In the genomic region with DNA sequence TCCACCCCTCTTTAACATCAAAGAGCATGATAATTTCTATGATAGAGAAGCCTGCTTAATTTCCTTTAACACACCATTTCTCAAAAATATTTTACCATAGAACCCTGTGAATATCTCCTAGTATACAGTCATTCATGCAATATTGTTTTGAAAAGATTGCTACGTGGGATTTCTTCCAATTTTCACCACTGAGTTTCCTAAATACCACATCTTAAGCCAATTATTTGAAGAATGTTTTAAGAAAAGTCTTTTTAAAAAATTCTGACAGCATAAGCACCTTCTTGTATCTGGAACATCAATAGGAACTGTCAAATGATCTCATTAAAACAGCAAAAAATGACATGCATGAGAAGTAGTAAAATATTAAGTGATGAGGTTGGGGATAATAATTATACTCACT, we compare ENCODE assay signal across 34 cellular contexts.
"Had no signal": no experiment of that assay in that cellular context is flagged by ENCODE, and none has a peak within 500 bp of the region (broad histone marks: within the 10 kb centered on the region; RNA-seq: fewer than 3 reads in every experiment).

No MANE protein-coding gene starts in this region.

- H3K27ac Mint-ChIP-seq: activated CD8-positive, alpha-beta T cell treated with anti-CD3 and anti-CD28 coated beads for 36 hours; activated naive CD4-positive, alpha-beta T cell treated with anti-CD3 and anti-CD28 coated beads for 36 hours; activated naive CD4-positive, alpha-beta T cell treated with anti-CD3 and anti-CD28 coated beads, Interleukin-2, amount 50 U/mL, for 72 hours; activated T-helper 1 cell treated with anti-CD3 and anti-CD28 coated beads, Interleukin-12 subunit alpha, Interleukin-12 subunit beta, Interleukin-2, Interleukin-4 antibody, amounts not matched to agents 30 ng/mL and 10 ng/mL and 1 ng/mL, durations not matched to agents 14 hours and 24 hours and 36 hours had no signal

- H3K9me3 ChIP-seq: body of pancreas, breast epithelium, SJCRH30 had no signal

- H3K4me3 ChIP-seq: body of pancreas, breast epithelium, K562, SJCRH30, SK-N-MC had no signal

- H3K4me3 Mint-ChIP-seq: activated CD8-positive, alpha-beta T cell treated with anti-CD3 and anti-CD28 coated beads for 36 hours; activated naive CD4-positive, alpha-beta T cell treated with anti-CD3 and anti-CD28 coated beads for 36 hours; activated T-cell treated with anti-CD3 and anti-CD28 coated beads, Interleukin-2, amount 50 U/mL, for 4 hours; activated T-helper 1 cell treated with anti-CD3 and anti-CD28 coated beads, Interleukin-12 subunit alpha, Interleukin-12 subunit beta, Interleukin-2, Interleukin-4 antibody, amounts not matched to agents 30 ng/mL and 10 ng/mL and 1 ng/mL, durations not matched to agents 14 hours and 24 hours and 36 hours had no signal

- H3K4me1 ChIP-seq: body of pancreas, breast epithelium, SJCRH30 had no signal

- DNase-seq: activated CD4-positive, alpha-beta T cell treated with anti-CD3 and anti-CD28 coated beads for 1 hour; activated CD4-positive, alpha-beta T cell treated with anti-CD3 and anti-CD28 coated beads for 48 hours; activated CD4-positive, alpha-beta T cell treated with anti-CD3 and anti-CD28 coated beads, Interleukin-2, amount 50 U/mL, for 4 hours; activated CD4-positive, CD25-positive, alpha-beta regulatory T cell; activated CD8-positive, alpha-beta T cell treated with anti-CD3 and anti-CD28 coated beads for 36 hours; activated gamma-delta T cell treated with Interleukin-2 at 50 U/mL for 16 hours; activated naive CD4-positive, alpha-beta T cell treated with anti-CD3 and anti-CD28 coated beads for 36 hours; activated T-cell treated with anti-CD3 and anti-CD28 coated beads, Interleukin-2, amount 50 U/mL, for 4 hours; anterior cingulate cortex; body of pancreas; NCI-H1092 treated with DMSO at 0.1 percent for 48 hours; NCI-H1417; NCI-H146; NCI-H187; NCI-H2029 treated with DMSO at 0.1 percent for 48 hours; NCI-H2107; NCI-H2171 treated with DMSO at 0.1 percent for 48 hours; NCI-H226; NCI-H446 treated with DMSO at 0.1 percent for 48 hours; NCI-H69; NCI-H82; SHP77; SJCRH30; SW 1271; T-helper 1 cell; T-helper 2 cell; T1000; WERI-Rb-1 had no signal

- H3K9me3 Mint-ChIP-seq: activated naive CD4-positive, alpha-beta T cell treated with anti-CD3 and anti-CD28 coated beads for 36 hours; activated T-helper 1 cell treated with anti-CD3 and anti-CD28 coated beads, Interleukin-12 subunit alpha, Interleukin-12 subunit beta, Interleukin-2, Interleukin-4 antibody, amounts not matched to agents 30 ng/mL and 10 ng/mL and 1 ng/mL, durations not matched to agents 14 hours and 24 hours and 36 hours had no signal

- H3K27ac ChIP-seq: body of pancreas, breast epithelium, SJCRH30, SK-N-MC, WERI-Rb-1 had no signal

- H3K27me3 ChIP-seq: body of pancreas, breast epithelium, SJCRH30 had no signal

- H3K36me3 ChIP-seq: breast epithelium, SJCRH30, WERI-Rb-1 had no signal

- ATAC-seq: activated CD8-positive, alpha-beta T cell treated with anti-CD3 and anti-CD28 coated beads for 36 hours; activated naive CD4-positive, alpha-beta T cell treated with anti-CD3 and anti-CD28 coated beads, Interleukin-2, amount 50 U/mL, for 72 hours; activated T-cell treated with anti-CD3 and anti-CD28 coated beads, Interleukin-2, amount 50 U/mL, for 4 hours; body of pancreas; K562; Panc1 had no signal

- FAIRE-seq: K562 had no signal

- H3K36me3 Mint-ChIP-seq: activated naive CD4-positive, alpha-beta T cell treated with anti-CD3 and anti-CD28 coated beads, Interleukin-2, amount 50 U/mL, for 72 hours had no signal

- H3K27me3 Mint-ChIP-seq: activated CD8-positive, alpha-beta T cell treated with anti-CD3 and anti-CD28 coated beads for 36 hours had no signal
